1 cellular context compared by ENCODE assay signal in the genomic region with DNA sequence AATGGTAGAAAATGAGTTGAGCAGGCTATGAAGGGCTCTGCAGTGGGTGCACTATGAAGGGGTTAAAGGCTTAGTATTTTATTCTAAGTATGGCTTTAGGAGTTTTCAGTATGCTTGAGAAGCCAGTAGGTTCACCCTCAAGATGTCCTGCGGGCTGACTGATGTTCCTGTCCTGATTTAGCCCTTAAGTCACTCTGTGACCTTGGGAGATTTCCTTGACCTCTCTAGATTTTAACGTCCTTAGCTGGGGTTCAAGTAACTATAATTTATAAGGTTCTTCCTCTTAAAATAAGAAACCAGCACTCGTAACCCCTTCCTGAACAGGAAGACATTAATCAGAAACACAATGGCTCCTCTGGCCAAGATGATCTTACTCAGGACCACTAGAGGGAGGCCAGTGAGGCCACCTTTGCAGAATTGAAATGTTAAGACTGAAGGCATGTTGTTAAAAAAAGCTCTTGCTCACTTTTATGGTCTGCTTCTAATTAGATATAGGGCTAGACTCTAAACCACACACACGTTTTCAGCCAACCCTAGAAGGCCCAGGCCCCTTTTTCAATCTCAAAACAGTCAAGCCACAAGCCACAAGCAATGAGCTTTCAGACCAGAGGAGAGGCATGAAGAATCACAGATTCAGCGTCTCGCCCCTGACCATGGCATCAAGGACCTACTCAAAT.
TF ChIP-seq lines count a peak whose summit lies in the region.

No MANE protein-coding gene starts in this region.

TF ChIP-seq in K562, 482 proteins besides CTCF, POLR2A, EP300 and RAD21 (continued from another document):
- TF ChIP-seq, protein P1, sequence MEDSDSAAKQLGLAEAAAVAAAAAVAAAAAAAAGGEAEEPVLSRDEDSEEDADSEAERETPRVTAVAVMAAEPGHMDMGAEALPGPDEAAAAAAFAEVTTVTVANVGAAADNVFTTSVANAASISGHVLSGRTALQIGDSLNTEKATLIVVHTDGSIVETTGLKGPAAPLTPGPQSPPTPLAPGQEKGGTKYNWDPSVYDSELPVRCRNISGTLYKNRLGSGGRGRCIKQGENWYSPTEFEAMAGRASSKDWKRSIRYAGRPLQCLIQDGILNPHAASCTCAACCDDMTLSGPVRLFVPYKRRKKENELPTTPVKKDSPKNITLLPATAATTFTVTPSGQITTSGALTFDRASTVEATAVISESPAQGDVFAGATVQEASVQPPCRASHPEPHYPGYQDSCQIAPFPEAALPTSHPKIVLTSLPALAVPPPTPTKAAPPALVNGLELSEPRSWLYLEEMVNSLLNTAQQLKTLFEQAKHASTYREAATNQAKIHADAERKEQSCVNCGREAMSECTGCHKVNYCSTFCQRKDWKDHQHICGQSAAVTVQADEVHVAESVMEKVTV (CRISPR knock-in tag; IDR thresholded peaks at IDR 0.05) = peak; percentile 50; the same call in 1 of the 2 replicates
- no peak for TF ChIP-seq BRD4 (IDR thresholded peaks at IDR 0.05)
- TF ChIP-seq, protein P2, sequence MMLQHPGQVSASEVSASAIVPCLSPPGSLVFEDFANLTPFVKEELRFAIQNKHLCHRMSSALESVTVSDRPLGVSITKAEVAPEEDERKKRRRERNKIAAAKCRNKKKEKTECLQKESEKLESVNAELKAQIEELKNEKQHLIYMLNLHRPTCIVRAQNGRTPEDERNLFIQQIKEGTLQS (IDR thresholded peaks at IDR 0.05) = no peak
- TF ChIP-seq, protein P2 (CRISPR knock-in tag; conservative IDR thresholded peaks at IDR 0.05) = no peak
- TF ChIP-seq POLR2AphosphoS2 (IDR thresholded peaks at IDR 0.05; ENCODE audit: low read length) = no peak
- no peak for TF ChIP-seq ZNF133 (CRISPR knock-in tag; IDR thresholded peaks at IDR 0.05)
- peak; percentile 42; the same call in 1 of the 2 replicates for TF ChIP-seq EHMT2 (IDR thresholded peaks at IDR 0.05)
- TF ChIP-seq SMAD4 (CRISPR knock-in tag; conservative IDR thresholded peaks at IDR 0.05) = peak; percentile 58; the same call in 1 of the 2 replicates
- TF ChIP-seq, protein P3, sequence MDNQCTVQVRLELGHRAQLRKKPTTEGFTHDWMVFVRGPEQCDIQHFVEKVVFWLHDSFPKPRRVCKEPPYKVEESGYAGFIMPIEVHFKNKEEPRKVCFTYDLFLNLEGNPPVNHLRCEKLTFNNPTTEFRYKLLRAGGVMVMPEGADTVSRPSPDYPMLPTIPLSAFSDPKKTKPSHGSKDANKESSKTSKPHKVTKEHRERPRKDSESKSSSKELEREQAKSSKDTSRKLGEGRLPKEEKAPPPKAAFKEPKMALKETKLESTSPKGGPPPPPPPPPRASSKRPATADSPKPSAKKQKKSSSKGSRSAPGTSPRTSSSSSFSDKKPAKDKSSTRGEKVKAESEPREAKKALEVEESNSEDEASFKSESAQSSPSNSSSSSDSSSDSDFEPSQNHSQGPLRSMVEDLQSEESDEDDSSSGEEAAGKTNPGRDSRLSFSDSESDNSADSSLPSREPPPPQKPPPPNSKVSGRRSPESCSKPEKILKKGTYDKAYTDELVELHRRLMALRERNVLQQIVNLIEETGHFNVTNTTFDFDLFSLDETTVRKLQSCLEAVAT (IDR thresholded peaks at IDR 0.05) = peak in 1 of 2 experiments; percentile 60; a peak in 1 of 4 replicates
- TF ChIP-seq BACH1 (tag; IDR thresholded peaks at IDR 0.05) = peak; percentile 39
- peak; percentile 62; the same call in 1 of the 2 replicates for TF ChIP-seq DMBX1 (CRISPR knock-in tag; IDR thresholded peaks at IDR 0.05; ENCODE audit: borderline replicate concordance)
- TF ChIP-seq SMC3 (conservative IDR thresholded peaks at IDR 0.05; ENCODE audit: insufficient read depth, low read depth, low read length) = peak; percentile 30; the same call in 1 of the 2 replicates
- TF ChIP-seq ZNF551 (CRISPR knock-in tag; IDR thresholded peaks at IDR 0.05) = no peak
- no peak for TF ChIP-seq SREBF2 (CRISPR knock-in tag; IDR thresholded peaks at IDR 0.05)
- peak; percentile 34; the same call in 1 of the 2 replicates for TF ChIP-seq FOSL1 (tag; conservative IDR thresholded peaks at IDR 0.05)
TF ChIP-seq in K562: peak in this region for 10.
